Comparison of ENCODE assay signal across 26 cellular contexts in genomic region chr18:71583291-71583690, GRCh38.
"Had no signal": no experiment of that assay in that cellular context is flagged by ENCODE, and none has a peak within 500 bp of the region (broad histone marks: within the 10 kb centered on the region; RNA-seq: fewer than 3 reads in every experiment).

No MANE protein-coding gene starts in this region.

- H3K36me3 ChIP-seq: gastroesophageal sphincter, neutrophil, ovary, thyroid gland, upper lobe of right lung had no signal

- H3K4me3 Mint-ChIP-seq: activated naive CD8-positive, alpha-beta T cell; activated T-helper 17 cell treated with anti-CD3 and anti-CD28 coated beads, Interleukin-2, amount 50 U/mL, for 72 hours; memory B cell; nephron; stimulated activated naive CD8-positive, alpha-beta T cell treated with anti-CD3 and anti-CD28 coated beads, Interleukin-15, Interleukin-2, amounts not matched to agents 100 ng/mL and 50 ng/mL, for 24 hours had no signal

- ATAC-seq: activated T-helper 17 cell treated with anti-CD3 and anti-CD28 coated beads, Interleukin-2, amount 50 U/mL, for 72 hours; body of pancreas; gastroesophageal sphincter; left colon; psoas muscle; right cardiac atrium; upper lobe of right lung had no signal

- H3K4me1 Mint-ChIP-seq: activated T-helper 17 cell treated with anti-CD3 and anti-CD28 coated beads, Interleukin-2, amount 50 U/mL, for 72 hours; memory B cell; nephron had no signal

- DNase-seq: activated CD4-positive, alpha-beta T cell treated with anti-CD3 and anti-CD28 coated beads for 1 hour; activated CD4-positive, alpha-beta T cell treated with anti-CD3 and anti-CD28 coated beads, Interleukin-2, amount 50 U/mL, for 1 hour; activated T-cell treated with anti-CD3 and anti-CD28 coated beads, Interleukin-2, amount 50 U/mL, for 1 hour; body of pancreas; caudate nucleus; dermis blood vessel endothelial cell; effector CD8-positive, alpha-beta T cell; head of caudate nucleus; left colon; ovary; psoas muscle; right cardiac atrium; stimulated activated CD4-positive, alpha-beta T cell treated with anti-CD3 and anti-CD28 coated beads, Interleukin-12 subunit alpha, Interleukin-12 subunit beta, amount 100 ng/mL, for 4 hours; substantia nigra; T-helper 1 cell; thyroid gland; upper lobe of right lung had no signal

- H3K36me3 Mint-ChIP-seq: activated naive CD8-positive, alpha-beta T cell; memory B cell had no signal

- H3K9me3 Mint-ChIP-seq: nephron had no signal

- H3K9me3 ChIP-seq: neutrophil, ovary, psoas muscle, thyroid gland, upper lobe of right lung had no signal

- H3K27ac ChIP-seq: body of pancreas, gastroesophageal sphincter, neutrophil, ovary, psoas muscle, thyroid gland, upper lobe of right lung had no signal

- H3K27me3 Mint-ChIP-seq: activated naive CD8-positive, alpha-beta T cell; activated T-helper 17 cell treated with anti-CD3 and anti-CD28 coated beads, Interleukin-2, amount 50 U/mL, for 72 hours; memory B cell; stimulated activated naive CD8-positive, alpha-beta T cell treated with anti-CD3 and anti-CD28 coated beads, Interleukin-15, Interleukin-2, amounts not matched to agents 100 ng/mL and 50 ng/mL, for 24 hours had no signal

- FAIRE-seq: keratinocyte, TTC549 had no signal

- H3K27ac Mint-ChIP-seq: activated naive CD8-positive, alpha-beta T cell; activated T-helper 17 cell treated with anti-CD3 and anti-CD28 coated beads, Interleukin-2, amount 50 U/mL, for 72 hours; memory B cell; nephron; stimulated activated naive CD8-positive, alpha-beta T cell treated with anti-CD3 and anti-CD28 coated beads, Interleukin-15, Interleukin-2, amounts not matched to agents 100 ng/mL and 50 ng/mL, for 24 hours had no signal

- H3K4me1 ChIP-seq: body of pancreas, gastroesophageal sphincter, psoas muscle, thyroid gland, upper lobe of right lung had no signal

- H3K27me3 ChIP-seq: body of pancreas, gastroesophageal sphincter, neutrophil, ovary, thyroid gland, upper lobe of right lung had no signal

- H3K4me3 ChIP-seq: body of pancreas, gastroesophageal sphincter, ovary, psoas muscle, thyroid gland, upper lobe of right lung had no signal
